In genomic region chr7:116438274-116438673, GRCh38 we compare ENCODE assay signal across 18 cellular contexts.
DNase-seq lines count a peak whose midpoint lies in the region; ATAC-seq, FAIRE-seq and TF ChIP-seq lines count a peak whose summit lies in the region.
"Had no signal": no experiment of that assay in that cellular context is flagged by ENCODE, and none has a peak within 500 bp of the region (broad histone marks: within the 10 kb centered on the region; RNA-seq: fewer than 3 reads in every experiment).

No MANE protein-coding gene starts in this region.

- TF ChIP-seq CTCF in A549 (IDR thresholded peaks at IDR 0.05) (peak; percentile 45), HFF-Myc (IDR thresholded peaks at IDR 0.05; ENCODE audit: low read depth, low read length, missing control alignments) (peak; percentile 23), WTC11 (IDR thresholded peaks at IDR 0.05) (no peak), foreskin keratinocyte (conservative IDR thresholded peaks at IDR 0.05) (peak; percentile 52), nephron progenitor cell (IDR thresholded peaks at IDR 0.05) (no peak)

- H3K4me3 Mint-ChIP-seq in WTC11: no peak overlapping the region
- H3K4me3 Mint-ChIP-seq in nephron progenitor cell: no peak overlapping the region
- H3K4me3 Mint-ChIP-seq: mesothelial cell of epicardium had no signal

- TF ChIP-seq RAD21 in A549 (conservative IDR thresholded peaks at IDR 0.05 in 1 of 2, IDR thresholded peaks at IDR 0.05 in 1 of 2): peak; percentile 65 to 76

- H3K27ac ChIP-seq in A549: peak overlapping the region; percentile 55 to 79
- H3K27ac ChIP-seq in foreskin keratinocyte: no peak overlapping the region

- no peak for TF ChIP-seq POLR2A in A549 (IDR thresholded peaks at IDR 0.05; ENCODE audit: low read length)

- H3K4me1 Mint-ChIP-seq in WTC11: no peaks in the 10 kb centered on the region; the same call in 1 of the 2 replicates
- H3K4me1 Mint-ChIP-seq in nephron progenitor cell: no peaks in the 10 kb centered on the region

- H3K27ac Mint-ChIP-seq in WTC11 (no peak overlapping the region), nephron progenitor cell (no peak overlapping the region)
- H3K27ac Mint-ChIP-seq: mesothelial cell of epicardium had no signal

- no peaks in the 10 kb centered on the region for H3K36me3 Mint-ChIP-seq in WTC11
- H3K36me3 Mint-ChIP-seq in nephron progenitor cell (ENCODE audit: low read depth): no peaks in the 10 kb centered on the region
- H3K36me3 Mint-ChIP-seq: mesothelial cell of epicardium had no signal

- H3K4me3 ChIP-seq in A549 (no peak overlapping the region), HFF-Myc (replicated peaks; ENCODE audit: low read depth, low read length) (no peak overlapping the region)
- H3K4me3 ChIP-seq: heart right ventricle, MG63 had no signal

- POLR2A ChIA-PET in A549 (lab: Yijun Ruan, JAX): interaction anchor here (0.6 to 1.8 kb wide), 3 partner anchors 12 to 88 kb away, joined by 3 to 15 read pairs (median 4); no protein-coding TSS in a partner anchor
- POLR2A ChIA-PET in WTC11 (lab: Charles Lee): no interaction called here

- H3K9me3 ChIP-seq in A549: peaks cover 5% of the 10 kb centered on the region; the same call in 1 of the 3 replicates

- H3K4me2 ChIP-seq in A549: peak overlapping the region; percentile 39; the same call in 1 of the 3 replicates

- peak; percentile 67 to 75; a peak in 5 of 6 replicates for ATAC-seq in A549
- peak; percentile 60 for ATAC-seq in WTC11
- ATAC-seq in foreskin keratinocyte: no peak
- ATAC-seq: activated CD4-positive, CD25-positive, alpha-beta regulatory T cell treated with anti-CD3 and anti-CD28 coated beads, Interleukin-2, amount 50 U/mL, for 24 hours; heart right ventricle had no signal

- H3K27me3 ChIP-seq in foreskin keratinocyte: no peaks in the 10 kb centered on the region
- H3K27me3 ChIP-seq: heart right ventricle, MG63 had no signal

- no peaks in the 10 kb centered on the region for H3K27me3 Mint-ChIP-seq in WTC11 (ENCODE audit: low read depth)
- H3K27me3 Mint-ChIP-seq in nephron progenitor cell (ENCODE audit: low read depth, poor library complexity): no peaks in the 10 kb centered on the region

- no peaks in the 10 kb centered on the region for H3K9me3 Mint-ChIP-seq in WTC11
- peaks cover 6% of the 10 kb centered on the region for H3K9me3 Mint-ChIP-seq in nephron progenitor cell
- H3K9me3 Mint-ChIP-seq: mesothelial cell of epicardium had no signal

- CTCF ChIA-PET in A549 (lab: Yijun Ruan, JAX): interaction anchor here (0.7 to 4.0 kb wide), 13 partner anchors 12 to 450 kb away, joined by 3 to 26 read pairs (median 4); partner anchors contain the start of gene CAV1
- CTCF ChIA-PET in WTC11 (lab: Charles Lee): interaction anchor here (1.1 to 1.8 kb wide), 4 partner anchors 14 to 150 kb away, joined by 3 to 8 read pairs (median 6); no protein-coding TSS in a partner anchor

- H3K4me1 ChIP-seq in A549 (peaks cover 56% of the 10 kb centered on the region), foreskin keratinocyte (peaks cover 36% of the 10 kb centered on the region)

- TF ChIP-seq EP300 in A549 (IDR thresholded peaks at IDR 0.05): no peak

- FAIRE-seq in A549 (lab: Jason Lieb, UNC): no peak
- FAIRE-seq: colon had no signal

- WGBS in A549 (ENCODE audit: missing lambda C conversion rate): 46% methylated on average over 2 of the region's 2 CpGs

- DNase-seq in A549 (ENCODE audit: low read depth in 1 of 2, low spot score in 1 of 2) (peak; percentile 27 to 76), HFF-Myc (ENCODE audit: extremely low read depth, low read depth) (no peak), WTC11 (ENCODE audit: low spot score) (no peak), foreskin keratinocyte (no peak), germinal center (ENCODE audit: low spot score) (no peak), nephron progenitor cell (no peak), GOT3 (lab: John Stamatoyannopoulos, UW) (no peak)
- DNase-seq in activated CD4-positive, alpha-beta T cell treated with anti-CD3 and anti-CD28 coated beads for 1 hour: no peak
- DNase-seq: activated effector memory CD4-positive, alpha-beta T cell treated with Interleukin-2 at 50 U/mL for 16 hours; heart right ventricle; MG63; NCI-H446 treated with DMSO at 0.1 percent for 48 hours; right cardiac atrium; SHP77; trophoblast cell had no signal

TF ChIP-seq in A549, 52 proteins besides CTCF, POLR2A, EP300 and RAD21:
- TF ChIP-seq ESRRA (IDR thresholded peaks at IDR 0.05; ENCODE audit: borderline replicate concordance, low read length) (no peak), SMC3 (IDR thresholded peaks at IDR 0.05) (peak; percentile 70)

TF ChIP-seq in WTC11, 78 proteins besides CTCF, POLR2A, EP300 and RAD21 (continues in another document):
- TF ChIP-seq AFF4 (CRISPR knock-in tag; IDR thresholded peaks at IDR 0.05; ENCODE audit: borderline replicate concordance) (no peak), AR (CRISPR knock-in tag; IDR thresholded peaks at IDR 0.05) (no peak), CDX4 (CRISPR knock-in tag; IDR thresholded peaks at IDR 0.05; ENCODE audit: borderline replicate concordance) (no peak), ZNF281 (CRISPR knock-in tag; IDR thresholded peaks at IDR 0.05) (no peak), ZNF263 (CRISPR knock-in tag; IDR thresholded peaks at IDR 0.05; ENCODE audit: low read depth) (no peak), NR1H2 (CRISPR knock-in tag; IDR thresholded peaks at IDR 0.05) (no peak)

Comparison
In these comparisons a context has a peak if more than half of its experiments do, and no peak if none do; other contexts are left out.
1. DNase-seq: peak in A549 (2 of 2); none in HFF-Myc (single experiment), WTC11 (single experiment), foreskin keratinocyte (0 of 2), germinal center (single experiment), activated CD4-positive, alpha-beta T cell treated with anti-CD3 and anti-CD28 coated beads for 1 hour (single experiment), nephron progenitor cell (single experiment) and GOT3 (single experiment).
2. CTCF ChIP-seq: peak in A549 (single experiment), HFF-Myc (single experiment) and foreskin keratinocyte (single experiment); none in WTC11 (single experiment) and nephron progenitor cell (single experiment).
3. Of the 8 proteins assayed by ChIP-seq in both WTC11 and A549: peak only in WTC11: none; only in A549: CTCF; in both: none; in neither: 7.